10 cellular contexts compared by ENCODE assay signal in the genomic region with DNA sequence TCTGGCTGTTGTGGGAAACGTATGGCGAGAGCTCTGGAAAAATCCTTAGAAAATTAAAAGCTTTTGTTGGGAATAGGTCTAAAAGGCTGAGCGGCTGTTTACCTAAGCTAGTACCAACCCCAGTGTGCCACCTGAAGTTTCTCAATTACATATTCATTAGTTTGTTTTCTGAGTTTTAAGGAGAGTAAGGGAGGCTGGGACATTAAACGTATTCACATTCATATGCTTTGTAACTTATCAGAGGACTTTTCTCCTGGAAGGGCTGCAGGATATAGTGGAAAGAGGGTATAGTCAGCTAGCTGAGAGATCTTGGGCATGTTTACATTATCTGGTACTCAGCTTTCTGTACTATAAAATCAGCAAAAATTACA. TPM values are rescaled to one million over a fixed set of nuclear protein-coding genes. Genes with fewer than 3 reads are reported as not detected.
A peak's percentile ranks its signal among the peaks of the same experiment; 100 is the strongest.
DNase-seq lines count a peak whose midpoint lies in the region; ATAC-seq and TF ChIP-seq lines count a peak whose summit lies in the region.
"Had no signal": no experiment of that assay in that cellular context is flagged by ENCODE, and none has a peak within 500 bp of the region (broad histone marks: within the 10 kb centered on the region; RNA-seq: fewer than 3 reads in every experiment).

No MANE protein-coding gene starts in this region.

- DNase-seq in AG04449 (ENCODE audit: low read depth, low spot score), result no peak
- peak; percentile 5 for DNase-seq in NCI-H2171 (lab: John Stamatoyannopoulos, UW)
- no peak for DNase-seq in naive B cell
- no peak for DNase-seq in cerebellum (ENCODE audit: low spot score)
- DNase-seq in Ammon's horn (ENCODE audit: low spot score), result no peak
- no peak for DNase-seq in activated CD4-positive, alpha-beta T cell treated with anti-CD3 and anti-CD28 coated beads for 36 hours
- DNase-seq in stimulated activated CD4-positive, alpha-beta T cell treated with anti-CD3 and anti-CD28 coated beads, Interleukin-12 subunit alpha, Interleukin-12 subunit beta, amount 100 ng/mL, for 4 hours, result no peak
- DNase-seq: COR-L47, spleen had no signal

- intact Hi-C loops in activated CD4-positive, alpha-beta T cell treated with anti-CD3 and anti-CD28 coated beads for 36 hours (cut with DNase I, micrococcal nuclease), result loop anchor here in 1 of 2 experiments (5.0 kb wide), 1 partner anchor 240 kb away; no protein-coding TSS in a partner anchor

- POLR2A ChIA-PET in AG04449 (lab: Yijun Ruan, JAX), result interaction anchor here (0.6 to 1.8 kb wide), 2 partner anchors 145 to 290 kb away, joined by 3 to 4 read pairs; no protein-coding TSS in a partner anchor
- POLR2A ChIA-PET in activated CD4-positive, alpha-beta T cell treated with anti-CD3 and anti-CD28 coated beads for 36 hours (lab: Charles Lee), result interaction anchor here (0.6 kb wide), 1 partner anchor 144 kb away, joined by 4 read pairs; no protein-coding TSS in a partner anchor

- H3K36me3 Mint-ChIP-seq in naive B cell, result no peaks in the 10 kb centered on the region
- H3K36me3 Mint-ChIP-seq in activated CD4-positive, alpha-beta T cell treated with anti-CD3 and anti-CD28 coated beads for 36 hours (ENCODE audit: low read depth), result no peaks in the 10 kb centered on the region

- TF ChIP-seq CTCF in AG04449 (IDR thresholded peaks at IDR 0.05; ENCODE audit: insufficient read depth, low read length, missing control alignments), result no peak

- H3K36me3 ChIP-seq in endocrine pancreas (ENCODE audit: control insufficient read depth, insufficient read depth, low read length), result no peaks in the 10 kb centered on the region
- H3K36me3 ChIP-seq: spleen had no signal

- no peak for ATAC-seq in naive B cell (ENCODE audit: low read depth in 2 of 2)
- ATAC-seq in activated CD4-positive, alpha-beta T cell treated with anti-CD3 and anti-CD28 coated beads for 36 hours, result no peak

- peak overlapping the region in 1 of 6 donors; percentile 4 for H3K27ac Mint-ChIP-seq in naive B cell
- no peak overlapping the region for H3K27ac Mint-ChIP-seq in activated CD4-positive, alpha-beta T cell treated with anti-CD3 and anti-CD28 coated beads for 36 hours

- CTCF ChIA-PET in AG04449 (lab: Yijun Ruan, JAX), result interaction anchor here (1.3 to 1.5 kb wide), 2 partner anchors 9 to 145 kb away, joined by 4 read pairs; no protein-coding TSS in a partner anchor
- CTCF ChIA-PET in activated CD4-positive, alpha-beta T cell treated with anti-CD3 and anti-CD28 coated beads for 36 hours (lab: Charles Lee), result no interaction called here

- peaks cover 0 to 8% (median 0%) of the 10 kb centered on the region in 3 donors for H3K27me3 Mint-ChIP-seq in naive B cell
- H3K27me3 Mint-ChIP-seq in activated CD4-positive, alpha-beta T cell treated with anti-CD3 and anti-CD28 coated beads for 36 hours, result peaks cover 39% of the 10 kb centered on the region

- H3K9me3 ChIP-seq in endocrine pancreas (ENCODE audit: control insufficient read depth, low read length), result no peaks in the 10 kb centered on the region
- H3K9me3 ChIP-seq: spleen had no signal

- peaks cover 14 to 21% (median 19%) of the 10 kb centered on the region in 3 donors for H3K4me1 Mint-ChIP-seq in naive B cell
- H3K4me1 Mint-ChIP-seq in activated CD4-positive, alpha-beta T cell treated with anti-CD3 and anti-CD28 coated beads for 36 hours, result peaks cover 8% of the 10 kb centered on the region

- no peaks in the 10 kb centered on the region for H3K27me3 ChIP-seq in endocrine pancreas (ENCODE audit: control insufficient read depth, insufficient read depth, low read length)

- no peak overlapping the region for H3K9ac ChIP-seq in endocrine pancreas (ENCODE audit: control insufficient read depth, insufficient read depth, low read length)

- H3K4me1 ChIP-seq in endocrine pancreas (ENCODE audit: control insufficient read depth, insufficient read depth, low read length), result peaks cover 14% of the 10 kb centered on the region

- H3K4me3 ChIP-seq in AG04449 (ENCODE audit: low read depth, low read length) (peak overlapping the region; percentile 87), endocrine pancreas (ENCODE audit: control insufficient read depth, insufficient read depth, low read length) (peak overlapping the region; percentile 86)

- no peaks in the 10 kb centered on the region for H3K9me3 Mint-ChIP-seq in naive B cell
- H3K9me3 Mint-ChIP-seq in activated CD4-positive, alpha-beta T cell treated with anti-CD3 and anti-CD28 coated beads for 36 hours (ENCODE audit: low read depth), result no peaks in the 10 kb centered on the region

- peak overlapping the region in 6 of 8 donors; percentile 9 to 95 (median 52) for H3K4me3 Mint-ChIP-seq in naive B cell
- H3K4me3 Mint-ChIP-seq in activated CD4-positive, alpha-beta T cell treated with anti-CD3 and anti-CD28 coated beads for 36 hours, result no peak overlapping the region

RNA-seq across cellular contexts. Expression of gene PAWR, which starts 1.5 kb away (rescaled TPM):
- 10 to 100 TPM; 15.8 to 29.9 (median 20.3) TPM for polyA plus RNA-seq in naive B cell (ENCODE audit: low read depth in 6 of 6)
- total RNA-seq in cerebellum, result 16.6 TPM
- total RNA-seq in activated CD4-positive, alpha-beta T cell treated with anti-CD3 and anti-CD28 coated beads for 36 hours, result 10 to 100 TPM in 1 of 2 experiments, 1 to 10 TPM in 1; 7.0 to 10.1 TPM
